ENCODE assay signal across 1 cellular context in the genomic region with DNA sequence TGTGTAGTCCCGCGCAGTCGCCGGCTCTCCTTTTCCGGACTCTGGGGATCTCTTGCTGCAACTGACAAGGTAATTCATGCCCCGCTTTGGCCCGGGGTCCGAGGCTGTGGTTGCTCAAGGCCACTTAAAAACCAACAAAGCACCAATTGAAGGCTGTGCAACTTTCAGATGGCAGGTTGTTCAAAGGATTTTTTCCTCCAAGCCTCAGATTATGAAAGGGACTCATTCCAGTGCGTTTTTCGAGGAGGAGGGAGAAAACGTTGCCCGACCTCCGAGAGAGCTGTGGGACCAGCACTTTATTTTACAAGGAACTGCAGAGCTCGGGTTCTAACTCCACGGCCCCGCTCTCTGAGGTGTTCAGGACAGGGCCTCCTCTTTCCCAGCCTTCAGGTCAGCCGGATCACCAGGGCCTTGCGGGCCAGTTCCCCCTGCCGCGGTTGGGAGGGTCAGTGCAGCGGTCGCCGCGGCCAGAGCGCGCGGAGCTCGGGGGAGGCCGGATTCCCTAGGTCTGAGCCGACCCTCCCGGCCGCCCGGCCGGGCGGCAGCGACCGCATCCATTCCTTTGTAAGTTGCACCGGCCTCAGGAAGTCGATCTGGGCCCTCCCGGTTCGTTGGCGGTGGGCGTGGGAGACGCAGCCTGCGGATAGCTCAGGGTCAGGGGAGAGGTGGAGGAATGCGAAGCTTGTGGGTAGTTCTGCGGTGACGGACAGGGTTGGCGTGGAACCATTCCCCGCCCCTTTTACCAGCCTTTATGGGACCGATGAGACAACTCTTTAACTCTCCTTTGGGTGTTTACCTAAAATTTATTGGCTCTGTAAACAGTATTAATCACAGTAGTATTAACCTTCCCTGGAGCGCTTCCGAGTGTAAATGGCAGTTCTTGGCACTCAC.
TF ChIP-seq lines count a peak whose summit lies in the region.

No MANE protein-coding gene starts in this region.

TF ChIP-seq in endothelial cell of umbilical vein, 7 proteins besides CTCF, POLR2A, EP300 and RAD21:
- peak; percentile 81 for TF ChIP-seq POLR2AphosphoS5 (IDR thresholded peaks at IDR 0.05; ENCODE audit: insufficient read depth, low read depth, low read length)
- peak; percentile 7 for TF ChIP-seq FOS (IDR thresholded peaks at IDR 0.05; ENCODE audit: borderline replicate concordance, insufficient read depth, low read length)
- TF ChIP-seq EZH2 (IDR thresholded peaks at IDR 0.05; ENCODE audit: borderline replicate concordance, low read depth, low read length, severe bottlenecking): no peak
